In genomic region chr5:39526914-39527477, GRCh38 we compare ENCODE assay signal across 1 cellular context.
TF ChIP-seq lines count a peak whose summit lies in the region.

No MANE protein-coding gene starts in this region.

TF ChIP-seq in HepG2, 621 proteins besides CTCF, POLR2A, EP300 and RAD21 (continued from another document):
- TF ChIP-seq AHDC1 (CRISPR knock-in tag; IDR thresholded peaks at IDR 0.05; ENCODE audit: borderline replicate concordance) (peak; percentile 68; the same call in 1 of the 2 replicates), FOXA3 (CRISPR knock-in tag; IDR thresholded peaks at IDR 0.05) (peak; percentile 94), ELF4 (CRISPR knock-in tag; IDR thresholded peaks at IDR 0.05; ENCODE audit: borderline replicate concordance) (no peak), ZNF674 (CRISPR knock-in tag; IDR thresholded peaks at IDR 0.05; ENCODE audit: low read depth) (no peak), HMGXB4 (CRISPR knock-in tag; IDR thresholded peaks at IDR 0.05; ENCODE audit: borderline replicate concordance in 1 of 2, low read depth in 1 of 2) (no peak), HHEX (CRISPR knock-in tag; IDR thresholded peaks at IDR 0.05) (0 out of 2 replicates have a peak, but pooled peaks have one; percentile 52), DR1 (CRISPR knock-in tag; IDR thresholded peaks at IDR 0.05) (no peak), KLF12 (CRISPR knock-in tag; IDR thresholded peaks at IDR 0.05; ENCODE audit: borderline replicate concordance) (no peak), FOXJ3 (CRISPR knock-in tag; IDR thresholded peaks at IDR 0.05; ENCODE audit: borderline replicate concordance) (peak; percentile 32; the same call in 1 of the 2 replicates), HOXA9 (CRISPR knock-in tag; IDR thresholded peaks at IDR 0.05; ENCODE audit: borderline replicate concordance) (no peak), ZNF382 (CRISPR knock-in tag; IDR thresholded peaks at IDR 0.05; ENCODE audit: borderline replicate concordance) (no peak), TBX2 (CRISPR knock-in tag; IDR thresholded peaks at IDR 0.05; ENCODE audit: borderline replicate concordance) (0 out of 2 replicates have a peak, but pooled peaks have one; percentile 16), KAT8 (CRISPR knock-in tag; IDR thresholded peaks at IDR 0.05) (no peak), ZNF431 (CRISPR knock-in tag; IDR thresholded peaks at IDR 0.05; ENCODE audit: borderline replicate concordance, low read depth) (no peak), ZNF496 (CRISPR knock-in tag; IDR thresholded peaks at IDR 0.05; ENCODE audit: insufficient replicate concordance) (no peak), ZKSCAN1 (IDR thresholded peaks at IDR 0.05; ENCODE audit: low read length) (no peak), ZNF839 (CRISPR knock-in tag; IDR thresholded peaks at IDR 0.05; ENCODE audit: borderline replicate concordance) (no peak), ETV5 (CRISPR knock-in tag; IDR thresholded peaks at IDR 0.05; ENCODE audit: borderline replicate concordance) (peak; percentile 20; the same call in 1 of the 2 replicates), CEBPG (CRISPR knock-in tag; IDR thresholded peaks at IDR 0.05) (peak; percentile 25), ZNF543 (CRISPR knock-in tag; IDR thresholded peaks at IDR 0.05) (no peak), ZNF556 (CRISPR knock-in tag; IDR thresholded peaks at IDR 0.05; ENCODE audit: borderline replicate concordance) (no peak), ZFP62 (CRISPR knock-in tag; IDR thresholded peaks at IDR 0.05) (no peak), PHF20 (CRISPR knock-in tag; IDR thresholded peaks at IDR 0.05) (no peak), TBX3 (IDR thresholded peaks at IDR 0.05; ENCODE audit: borderline replicate concordance) (peak; percentile 47; the same call in 1 of the 2 replicates), EHMT2 (IDR thresholded peaks at IDR 0.05; ENCODE audit: borderline replicate concordance, low read depth, low read length) (peak; percentile 51; the same call in 1 of the 2 replicates), ZNF335 (CRISPR knock-in tag; IDR thresholded peaks at IDR 0.05) (no peak), ZSCAN31 (CRISPR knock-in tag; IDR thresholded peaks at IDR 0.05; ENCODE audit: low read depth) (no peak)
- TF ChIP-seq, protein P1, sequence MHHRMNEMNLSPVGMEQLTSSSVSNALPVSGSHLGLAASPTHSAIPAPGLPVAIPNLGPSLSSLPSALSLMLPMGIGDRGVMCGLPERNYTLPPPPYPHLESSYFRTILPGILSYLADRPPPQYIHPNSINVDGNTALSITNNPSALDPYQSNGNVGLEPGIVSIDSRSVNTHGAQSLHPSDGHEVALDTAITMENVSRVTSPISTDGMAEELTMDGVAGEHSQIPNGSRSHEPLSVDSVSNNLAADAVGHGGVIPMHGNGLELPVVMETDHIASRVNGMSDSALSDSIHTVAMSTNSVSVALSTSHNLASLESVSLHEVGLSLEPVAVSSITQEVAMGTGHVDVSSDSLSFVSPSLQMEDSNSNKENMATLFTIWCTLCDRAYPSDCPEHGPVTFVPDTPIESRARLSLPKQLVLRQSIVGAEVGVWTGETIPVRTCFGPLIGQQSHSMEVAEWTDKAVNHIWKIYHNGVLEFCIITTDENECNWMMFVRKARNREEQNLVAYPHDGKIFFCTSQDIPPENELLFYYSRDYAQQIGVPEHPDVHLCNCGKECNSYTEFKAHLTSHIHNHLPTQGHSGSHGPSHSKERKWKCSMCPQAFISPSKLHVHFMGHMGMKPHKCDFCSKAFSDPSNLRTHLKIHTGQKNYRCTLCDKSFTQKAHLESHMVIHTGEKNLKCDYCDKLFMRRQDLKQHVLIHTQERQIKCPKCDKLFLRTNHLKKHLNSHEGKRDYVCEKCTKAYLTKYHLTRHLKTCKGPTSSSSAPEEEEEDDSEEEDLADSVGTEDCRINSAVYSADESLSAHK (CRISPR knock-in tag; IDR thresholded peaks at IDR 0.05; ENCODE audit: borderline replicate concordance): no peak
- TF ChIP-seq, protein P2, sequence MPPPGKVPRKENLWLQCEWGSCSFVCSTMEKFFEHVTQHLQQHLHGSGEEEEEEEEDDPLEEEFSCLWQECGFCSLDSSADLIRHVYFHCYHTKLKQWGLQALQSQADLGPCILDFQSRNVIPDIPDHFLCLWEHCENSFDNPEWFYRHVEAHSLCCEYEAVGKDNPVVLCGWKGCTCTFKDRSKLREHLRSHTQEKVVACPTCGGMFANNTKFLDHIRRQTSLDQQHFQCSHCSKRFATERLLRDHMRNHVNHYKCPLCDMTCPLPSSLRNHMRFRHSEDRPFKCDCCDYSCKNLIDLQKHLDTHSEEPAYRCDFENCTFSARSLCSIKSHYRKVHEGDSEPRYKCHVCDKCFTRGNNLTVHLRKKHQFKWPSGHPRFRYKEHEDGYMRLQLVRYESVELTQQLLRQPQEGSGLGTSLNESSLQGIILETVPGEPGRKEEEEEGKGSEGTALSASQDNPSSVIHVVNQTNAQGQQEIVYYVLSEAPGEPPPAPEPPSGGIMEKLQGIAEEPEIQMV (CRISPR knock-in tag; IDR thresholded peaks at IDR 0.05; ENCODE audit: low read depth): no peak
- TF ChIP-seq, protein P3, sequence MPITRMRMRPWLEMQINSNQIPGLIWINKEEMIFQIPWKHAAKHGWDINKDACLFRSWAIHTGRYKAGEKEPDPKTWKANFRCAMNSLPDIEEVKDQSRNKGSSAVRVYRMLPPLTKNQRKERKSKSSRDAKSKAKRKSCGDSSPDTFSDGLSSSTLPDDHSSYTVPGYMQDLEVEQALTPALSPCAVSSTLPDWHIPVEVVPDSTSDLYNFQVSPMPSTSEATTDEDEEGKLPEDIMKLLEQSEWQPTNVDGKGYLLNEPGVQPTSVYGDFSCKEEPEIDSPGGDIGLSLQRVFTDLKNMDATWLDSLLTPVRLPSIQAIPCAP (CRISPR knock-in tag; IDR thresholded peaks at IDR 0.05; ENCODE audit: low read depth): no peak
- TF ChIP-seq, protein P4, sequence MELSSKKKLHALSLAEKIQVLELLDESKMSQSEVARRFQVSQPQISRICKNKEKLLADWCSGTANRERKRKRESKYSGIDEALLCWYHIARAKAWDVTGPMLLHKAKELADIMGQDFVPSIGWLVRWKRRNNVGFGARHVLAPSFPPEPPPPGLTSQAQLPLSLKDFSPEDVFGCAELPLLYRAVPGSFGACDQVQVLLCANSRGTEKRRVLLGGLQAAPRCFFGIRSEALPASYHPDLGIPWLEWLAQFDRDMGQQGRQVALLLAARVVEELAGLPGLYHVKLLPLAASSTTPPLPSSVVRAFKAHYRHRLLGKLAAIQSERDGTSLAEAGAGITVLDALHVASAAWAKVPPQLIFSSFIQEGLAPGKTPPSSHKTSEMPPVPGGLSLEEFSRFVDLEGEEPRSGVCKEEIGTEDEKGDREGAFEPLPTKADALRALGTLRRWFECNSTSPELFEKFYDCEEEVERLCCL (CRISPR knock-in tag; IDR thresholded peaks at IDR 0.05; ENCODE audit: borderline replicate concordance): no peak
- TF ChIP-seq, protein P5, sequence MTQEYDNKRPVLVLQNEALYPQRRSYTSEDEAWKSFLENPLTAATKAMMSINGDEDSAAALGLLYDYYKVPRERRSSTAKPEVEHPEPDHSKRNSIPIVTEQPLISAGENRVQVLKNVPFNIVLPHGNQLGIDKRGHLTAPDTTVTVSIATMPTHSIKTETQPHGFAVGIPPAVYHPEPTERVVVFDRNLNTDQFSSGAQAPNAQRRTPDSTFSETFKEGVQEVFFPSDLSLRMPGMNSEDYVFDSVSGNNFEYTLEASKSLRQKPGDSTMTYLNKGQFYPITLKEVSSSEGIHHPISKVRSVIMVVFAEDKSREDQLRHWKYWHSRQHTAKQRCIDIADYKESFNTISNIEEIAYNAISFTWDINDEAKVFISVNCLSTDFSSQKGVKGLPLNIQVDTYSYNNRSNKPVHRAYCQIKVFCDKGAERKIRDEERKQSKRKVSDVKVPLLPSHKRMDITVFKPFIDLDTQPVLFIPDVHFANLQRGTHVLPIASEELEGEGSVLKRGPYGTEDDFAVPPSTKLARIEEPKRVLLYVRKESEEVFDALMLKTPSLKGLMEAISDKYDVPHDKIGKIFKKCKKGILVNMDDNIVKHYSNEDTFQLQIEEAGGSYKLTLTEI (CRISPR knock-in tag; conservative IDR thresholded peaks at IDR 0.05): no peak
- TF ChIP-seq, protein P6, sequence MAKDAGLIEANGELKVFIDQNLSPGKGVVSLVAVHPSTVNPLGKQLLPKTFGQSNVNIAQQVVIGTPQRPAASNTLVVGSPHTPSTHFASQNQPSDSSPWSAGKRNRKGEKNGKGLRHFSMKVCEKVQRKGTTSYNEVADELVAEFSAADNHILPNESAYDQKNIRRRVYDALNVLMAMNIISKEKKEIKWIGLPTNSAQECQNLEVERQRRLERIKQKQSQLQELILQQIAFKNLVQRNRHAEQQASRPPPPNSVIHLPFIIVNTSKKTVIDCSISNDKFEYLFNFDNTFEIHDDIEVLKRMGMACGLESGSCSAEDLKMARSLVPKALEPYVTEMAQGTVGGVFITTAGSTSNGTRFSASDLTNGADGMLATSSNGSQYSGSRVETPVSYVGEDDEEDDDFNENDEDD (CRISPR knock-in tag; IDR thresholded peaks at IDR 0.05; ENCODE audit: borderline replicate concordance): no peak
- TF ChIP-seq, protein P7, sequence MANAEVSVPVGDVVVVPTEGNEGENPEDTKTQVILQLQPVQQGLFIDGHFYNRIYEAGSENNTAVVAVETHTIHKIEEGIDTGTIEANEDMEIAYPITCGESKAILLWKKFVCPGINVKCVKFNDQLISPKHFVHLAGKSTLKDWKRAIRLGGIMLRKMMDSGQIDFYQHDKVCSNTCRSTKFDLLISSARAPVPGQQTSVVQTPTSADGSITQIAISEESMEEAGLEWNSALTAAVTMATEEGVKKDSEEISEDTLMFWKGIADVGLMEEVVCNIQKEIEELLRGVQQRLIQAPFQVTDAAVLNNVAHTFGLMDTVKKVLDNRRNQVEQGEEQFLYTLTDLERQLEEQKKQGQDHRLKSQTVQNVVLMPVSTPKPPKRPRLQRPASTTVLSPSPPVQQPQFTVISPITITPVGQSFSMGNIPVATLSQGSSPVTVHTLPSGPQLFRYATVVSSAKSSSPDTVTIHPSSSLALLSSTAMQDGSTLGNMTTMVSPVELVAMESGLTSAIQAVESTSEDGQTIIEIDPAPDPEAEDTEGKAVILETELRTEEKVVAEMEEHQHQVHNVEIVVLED (CRISPR knock-in tag; IDR thresholded peaks at IDR 0.05; ENCODE audit: borderline replicate concordance): no peak
- TF ChIP-seq, protein P8, sequence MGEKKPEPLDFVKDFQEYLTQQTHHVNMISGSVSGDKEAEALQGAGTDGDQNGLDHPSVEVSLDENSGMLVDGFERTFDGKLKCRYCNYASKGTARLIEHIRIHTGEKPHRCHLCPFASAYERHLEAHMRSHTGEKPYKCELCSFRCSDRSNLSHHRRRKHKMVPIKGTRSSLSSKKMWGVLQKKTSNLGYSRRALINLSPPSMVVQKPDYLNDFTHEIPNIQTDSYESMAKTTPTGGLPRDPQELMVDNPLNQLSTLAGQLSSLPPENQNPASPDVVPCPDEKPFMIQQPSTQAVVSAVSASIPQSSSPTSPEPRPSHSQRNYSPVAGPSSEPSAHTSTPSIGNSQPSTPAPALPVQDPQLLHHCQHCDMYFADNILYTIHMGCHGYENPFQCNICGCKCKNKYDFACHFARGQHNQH (CRISPR knock-in tag; IDR thresholded peaks at IDR 0.05): no peak
TF ChIP-seq in HepG2: peak in this region for 52.
